Comparison of ENCODE assay signal across 1 cellular context in genomic region chr17:46193626-46194392, GRCh38.
A peak's percentile ranks its signal among the peaks of the same experiment; 100 is the strongest.
TF ChIP-seq lines count a peak whose summit lies in the region.

No MANE protein-coding gene starts in this region.

TF ChIP-seq in K562, 482 proteins besides CTCF, POLR2A, EP300 and RAD21 (continued from another document and continues in another):
- TF ChIP-seq MLX (CRISPR knock-in tag; conservative IDR thresholded peaks at IDR 0.05) (0 out of 4 replicates have a peak, but pooled peaks of 1 of the 2 experiments have one; percentile 82), RAD51 (IDR thresholded peaks at IDR 0.05; ENCODE audit: borderline replicate concordance, low read depth) (no peak), ARID3B (CRISPR knock-in tag; IDR thresholded peaks at IDR 0.05; ENCODE audit: borderline replicate concordance) (0 out of 2 replicates have a peak, but pooled peaks have one; percentile 51), MAFG (tag; conservative IDR thresholded peaks at IDR 0.05) (no peak), ZFP91 (CRISPR knock-in tag; IDR thresholded peaks at IDR 0.05) (peak; percentile 66; the same call in 1 of the 2 replicates), ZBTB8A (IDR thresholded peaks at IDR 0.05; ENCODE audit: partially characterized antibody) (no peak), POLR2AphosphoS5 (IDR thresholded peaks at IDR 0.05; ENCODE audit: control insufficient read depth, insufficient read depth, low read depth, low read length) (peak; percentile 93; the same call in 1 of the 2 replicates), ZNF444 (CRISPR knock-in tag; IDR thresholded peaks at IDR 0.05) (0 out of 2 replicates have a peak, but pooled peaks have one; percentile 62), ZBTB33 (CRISPR knock-in tag; IDR thresholded peaks at IDR 0.05) (peak; percentile 39; the same call in 1 of the 2 replicates), ZBTB26 (CRISPR knock-in tag; IDR thresholded peaks at IDR 0.05) (no peak; the same call in 1 of the 2 replicates), BHLHE40 (IDR thresholded peaks at IDR 0.05; ENCODE audit: low read length) (peak; percentile 17; the same call in 1 of the 2 replicates), HNRNPUL1 (IDR thresholded peaks at IDR 0.05; ENCODE audit: low read length) (no peak), ZBED1 (IDR thresholded peaks at IDR 0.05) (peak; percentile 90), PHB (CRISPR knock-in tag; IDR thresholded peaks at IDR 0.05) (peak; percentile 83), THRAP3 (IDR thresholded peaks at IDR 0.05; ENCODE audit: borderline replicate concordance) (no peak), ILF3 (IDR thresholded peaks at IDR 0.05; ENCODE audit: borderline replicate concordance) (no peak; the same call in 1 of the 2 replicates), ZNF511 (CRISPR knock-in tag; IDR thresholded peaks at IDR 0.05) (peak; percentile 82), ZNF583 (CRISPR knock-in tag; IDR thresholded peaks at IDR 0.05) (peak; percentile 15; the same call in 1 of the 2 replicates), ZBTB9 (CRISPR knock-in tag; IDR thresholded peaks at IDR 0.05) (peak; percentile 81; the same call in 1 of the 2 replicates), MYC (IDR thresholded peaks at IDR 0.05; ENCODE audit: low read depth, low read length) (peak; percentile 90), MYC (CRISPR knock-in tag; IDR thresholded peaks at IDR 0.05; ENCODE audit: borderline replicate concordance, low read depth) (0 out of 2 replicates have a peak, but pooled peaks have one; percentile 71), ZNF655 (CRISPR knock-in tag; IDR thresholded peaks at IDR 0.05) (no peak), XRCC4 (IDR thresholded peaks at IDR 0.05; ENCODE audit: extremely low read depth, insufficient read depth, insufficient read length) (no peak), TAF1 (IDR thresholded peaks at IDR 0.05; ENCODE audit: control insufficient read depth, extremely low read depth, insufficient read depth, low read length, severe bottlenecking) (peak; percentile 88), ZFPM2 (CRISPR knock-in tag; IDR thresholded peaks at IDR 0.05) (peak; percentile 79; the same call in 1 of the 2 replicates), ZNF197 (CRISPR knock-in tag; IDR thresholded peaks at IDR 0.05; ENCODE audit: low read depth) (peak; percentile 70; the same call in 1 of the 2 replicates), PKNOX1 (IDR thresholded peaks at IDR 0.05) (0 out of 2 replicates have a peak, but pooled peaks have one; percentile 16), ZNF124 (CRISPR knock-in tag; IDR thresholded peaks at IDR 0.05) (0 out of 2 replicates have a peak, but pooled peaks have one; percentile 62), ZNF175 (CRISPR knock-in tag; IDR thresholded peaks at IDR 0.05; ENCODE audit: low read depth) (peak; percentile 10; the same call in 1 of the 2 replicates), ZNF232 (CRISPR knock-in tag; IDR thresholded peaks at IDR 0.05) (peak; percentile 48; the same call in 1 of the 2 replicates), SAFB (IDR thresholded peaks at IDR 0.05; ENCODE audit: borderline replicate concordance, low read depth, low read length) (0 out of 2 replicates have a peak, but pooled peaks have one; percentile 37), ZNF274 (IDR thresholded peaks at IDR 0.05; ENCODE audit: borderline replicate concordance, low read depth, low read length) (peak; percentile 27; the same call in 1 of the 2 replicates), SAP30 (IDR thresholded peaks at IDR 0.05; ENCODE audit: borderline replicate concordance, insufficient read depth, low read depth, low read length, poor library complexity, severe bottlenecking) (peak; percentile 93), CREB1 (IDR thresholded peaks at IDR 0.05) (peak; percentile 86), CREB1 (CRISPR knock-in tag; IDR thresholded peaks at IDR 0.05) (peak; percentile 88), POLR2H (tag; IDR thresholded peaks at IDR 0.05; ENCODE audit: low read depth) (peak; percentile 2; the same call in 1 of the 2 replicates), ZNF592 (IDR thresholded peaks at IDR 0.05) (peak; percentile 70; the same call in 1 of the 2 replicates), MNT (conservative IDR thresholded peaks at IDR 0.05) (peak; percentile 89 to 95), ZC3H4 (CRISPR knock-in tag; IDR thresholded peaks at IDR 0.05; ENCODE audit: borderline replicate concordance) (peak; percentile 95), TFAP4 (CRISPR knock-in tag; IDR thresholded peaks at IDR 0.05; ENCODE audit: borderline replicate concordance) (peak; percentile 92)
